ENCODE assay signal across 1 cellular context in the genomic region with DNA sequence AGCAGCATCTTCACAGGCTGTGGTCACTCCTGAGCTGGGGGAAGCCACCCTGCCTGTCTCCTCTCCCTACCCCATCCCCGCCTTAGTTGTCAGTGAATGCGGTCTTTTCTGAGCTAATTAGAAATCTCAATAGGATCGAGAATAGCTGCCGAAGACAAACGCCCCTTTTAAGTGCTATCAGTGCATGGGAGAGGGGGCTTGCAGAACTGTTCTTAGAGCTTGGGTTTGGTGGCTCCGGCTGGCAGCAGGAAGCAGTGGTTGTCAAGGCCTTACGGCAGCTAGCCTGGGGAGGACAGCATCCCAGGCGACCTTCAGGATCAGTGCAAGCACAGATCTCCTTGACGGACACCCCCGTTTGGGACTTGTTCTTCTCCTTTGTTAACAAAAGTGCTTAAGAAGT.
TF ChIP-seq lines count a peak whose summit lies in the region.

No MANE protein-coding gene starts in this region.

TF ChIP-seq in IMR-90, 13 proteins besides CTCF, POLR2A, EP300 and RAD21:
- no peak for TF ChIP-seq SMC3 (IDR thresholded peaks at IDR 0.05; ENCODE audit: low read depth, low read length)
- TF ChIP-seq MAZ (IDR thresholded peaks at IDR 0.05; ENCODE audit: borderline replicate concordance, low read depth, low read length), result no peak
